ENCODE assay signal across 14 cellular contexts in genomic region chr2:96523659-96524481, GRCh38. TPM values are rescaled to one million over a fixed set of nuclear protein-coding genes. Genes with fewer than 3 reads are reported as not detected.
A peak's percentile ranks its signal among the peaks of the same experiment; 100 is the strongest.
DNase-seq lines count a peak whose midpoint lies in the region; ATAC-seq and TF ChIP-seq lines count a peak whose summit lies in the region.
"Had no signal": no experiment of that assay in that cellular context is flagged by ENCODE, and none has a peak within 500 bp of the region (broad histone marks: within the 10 kb centered on the region; RNA-seq: fewer than 3 reads in every experiment).

No MANE protein-coding gene starts in this region.

- no peak overlapping the region for H2AFZ ChIP-seq in neural progenitor cell (replicated peaks)

- H3K4me1 Mint-ChIP-seq in T-cell, result peaks cover 27 to 47% (median 31%) of the 10 kb centered on the region in 3 donors
- peaks cover 31% of the 10 kb centered on the region for H3K4me1 Mint-ChIP-seq in neural progenitor cell

- H3K27me3 ChIP-seq in neural progenitor cell, result peaks cover 43% of the 10 kb centered on the region

- H3K27ac Mint-ChIP-seq in T-cell, result peak overlapping the region in 1 of 2 donors; percentile 31
- no peak overlapping the region for H3K27ac Mint-ChIP-seq in neural progenitor cell
- H3K27ac Mint-ChIP-seq: H9, progenitor cell of endocrine pancreas had no signal

- H3K9me3 ChIP-seq in neural progenitor cell (ENCODE audit: low read depth), result no peaks in the 10 kb centered on the region

- no peak overlapping the region for H3K9ac ChIP-seq in neural progenitor cell

- POLR2A ChIA-PET in T-cell (lab: Charles Lee), result no interaction called here

- H3K4me3 Mint-ChIP-seq in T-cell (peak overlapping the region in 2 of 3 donors; percentile 12 to 24), neural progenitor cell (no peak overlapping the region)
- H3K4me3 Mint-ChIP-seq: H9 had no signal

- no peak for TF ChIP-seq CTCF in neural progenitor cell (IDR thresholded peaks at IDR 0.05)

- no peak for ATAC-seq in T-cell (replicated peaks in 1 of 4)
- ATAC-seq in GM21515 (IDR thresholded peaks at IDR 0.05; ENCODE audit: unreplicated experiment), result no peak

- H3K4me3 ChIP-seq in neural progenitor cell, result no peak overlapping the region
- H3K4me3 ChIP-seq: cardiac muscle cell had no signal

- H3K4me1 ChIP-seq in neural progenitor cell, result peaks cover 9% of the 10 kb centered on the region

- H3K9me3 Mint-ChIP-seq in T-cell, result no peaks in the 10 kb centered on the region
- peaks cover 2% of the 10 kb centered on the region for H3K9me3 Mint-ChIP-seq in neural progenitor cell
- H3K9me3 Mint-ChIP-seq: H9 had no signal

- H3K36me3 Mint-ChIP-seq in T-cell (no peaks in the 10 kb centered on the region), neural progenitor cell (no peaks in the 10 kb centered on the region)

- DNase-seq in AG08395 (ENCODE audit: low spot score) (peak; percentile 78), EH (ENCODE audit: low read depth) (peak; percentile 91), T-cell (no peak), fibroblast of the conjunctiva (ENCODE audit: low read depth) (peak; percentile 35), neural progenitor cell (ENCODE audit: low spot score) (no peak), DMS53 treated with DMSO at 0.1 percent for 48 hours (lab: John Stamatoyannopoulos, UW; ENCODE audit: unreplicated experiment) (no peak)
- DNase-seq in stimulated activated naive CD4-positive, alpha-beta T cell (lab: John Stamatoyannopoulos, UW), result no peak
- DNase-seq: H9, NCI-H1092 treated with DMSO at 0.1 percent for 48 hours, NCI-H510A had no signal

- CTCF ChIA-PET in T-cell (lab: Charles Lee), result no interaction called here

- H3K27me3 Mint-ChIP-seq in T-cell (no peaks in the 10 kb centered on the region), neural progenitor cell (ENCODE audit: insufficient read depth, low read depth) (peaks cover 8% of the 10 kb centered on the region)

- H3K79me2 ChIP-seq in neural progenitor cell (ENCODE audit: low read depth), result no peaks in the 10 kb centered on the region

- H3K4me2 ChIP-seq in neural progenitor cell, result no peak overlapping the region

- H3K27ac ChIP-seq in neural progenitor cell, result no peak overlapping the region
- H3K27ac ChIP-seq: cardiac muscle cell had no signal

- no peaks in the 10 kb centered on the region for H3F3A ChIP-seq in neural progenitor cell (ENCODE audit: low read depth)

- no peaks in the 10 kb centered on the region for H4K20me1 ChIP-seq in neural progenitor cell (ENCODE audit: low read depth)

- no peaks in the 10 kb centered on the region for H3K36me3 ChIP-seq in neural progenitor cell
- H3K36me3 ChIP-seq: cardiac muscle cell had no signal

RNA-seq across cellular contexts. Expression of gene ARID5A, which starts 12.7 kb away (rescaled TPM):
- total RNA-seq in T-cell (100 to 1,000 TPM; 105 to 140 (median 116) TPM), neural progenitor cell (ENCODE audit: low replicate concordance) (0.75 and 2.4 TPM in 2 replicates)

RNA-seq across cellular contexts. Expression of gene NEURL3, which starts 18.7 kb away (rescaled TPM):
- total RNA-seq in T-cell, result under 1 TPM in 1 of 5 donors, not detected in 4; 0.23 TPM
- total RNA-seq in neural progenitor cell (ENCODE audit: low replicate concordance), result 0.12 TPM in 1 of 2 replicates, not detected in the other
- total RNA-seq: cardiac muscle cell, H9, mesenteric fat pad had no signal

Comparison
In these comparisons a context has a peak if more than half of its experiments do, and no peak if none do; other contexts are left out.
1. DNase-seq: peak in AG08395 (single experiment), EH (single experiment) and fibroblast of the conjunctiva (single experiment); none in T-cell (0 of 34), stimulated activated naive CD4-positive, alpha-beta T cell (0 of 6), neural progenitor cell (single experiment) and DMS53 treated with DMSO at 0.1 percent for 48 hours (single experiment).
2. RNA of gene ARID5A, which starts 12.7 kb away (total RNA-seq): 105 to 140 TPM in T-cell; 0.75 to 2.4 TPM in neural progenitor cell; every median in the first group is over 10 times any median in the second.